Comparison of ENCODE assay signal across 1 cellular context in the genomic region with DNA sequence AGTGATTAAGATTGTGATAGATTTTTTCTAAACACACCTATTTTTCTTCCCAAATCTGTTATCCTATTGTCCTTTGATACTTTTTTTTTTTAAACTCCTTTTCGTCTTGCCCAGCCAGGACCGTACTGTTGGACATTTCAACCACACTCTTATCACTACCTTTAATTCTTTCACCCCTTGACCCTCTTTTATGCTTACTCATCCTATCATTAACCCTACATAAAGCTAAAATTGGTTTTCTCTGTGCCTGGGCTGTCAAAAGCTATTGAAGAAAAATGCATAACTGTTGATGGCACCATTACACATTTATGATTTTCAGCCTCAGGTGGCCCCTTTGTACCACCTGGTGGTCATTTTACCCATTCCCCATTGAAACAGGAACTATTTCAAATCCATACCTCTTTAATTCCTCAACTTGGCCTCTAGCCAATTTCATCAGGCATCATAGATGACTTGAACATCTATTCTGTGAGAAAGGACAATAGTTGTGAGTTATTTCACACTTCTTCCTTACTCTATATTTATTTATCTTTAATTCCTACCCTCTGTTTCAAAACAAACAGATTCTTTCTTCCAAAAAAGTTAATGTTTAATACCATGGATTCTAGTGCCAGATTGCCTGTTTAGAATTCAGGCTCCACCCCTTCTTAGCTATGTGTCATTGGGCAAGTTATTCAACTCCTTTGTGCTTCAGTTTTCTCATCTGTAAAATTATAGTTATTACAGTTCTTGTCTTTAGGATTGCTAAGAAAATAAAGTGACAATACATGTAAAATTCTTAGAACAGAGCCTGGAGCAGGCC.
TF ChIP-seq lines count a peak whose summit lies in the region.

No MANE protein-coding gene starts in this region.

TF ChIP-seq in HCT116, 20 proteins besides CTCF, POLR2A, EP300 and RAD21 (continued from another document):
- TF ChIP-seq, protein P1, sequence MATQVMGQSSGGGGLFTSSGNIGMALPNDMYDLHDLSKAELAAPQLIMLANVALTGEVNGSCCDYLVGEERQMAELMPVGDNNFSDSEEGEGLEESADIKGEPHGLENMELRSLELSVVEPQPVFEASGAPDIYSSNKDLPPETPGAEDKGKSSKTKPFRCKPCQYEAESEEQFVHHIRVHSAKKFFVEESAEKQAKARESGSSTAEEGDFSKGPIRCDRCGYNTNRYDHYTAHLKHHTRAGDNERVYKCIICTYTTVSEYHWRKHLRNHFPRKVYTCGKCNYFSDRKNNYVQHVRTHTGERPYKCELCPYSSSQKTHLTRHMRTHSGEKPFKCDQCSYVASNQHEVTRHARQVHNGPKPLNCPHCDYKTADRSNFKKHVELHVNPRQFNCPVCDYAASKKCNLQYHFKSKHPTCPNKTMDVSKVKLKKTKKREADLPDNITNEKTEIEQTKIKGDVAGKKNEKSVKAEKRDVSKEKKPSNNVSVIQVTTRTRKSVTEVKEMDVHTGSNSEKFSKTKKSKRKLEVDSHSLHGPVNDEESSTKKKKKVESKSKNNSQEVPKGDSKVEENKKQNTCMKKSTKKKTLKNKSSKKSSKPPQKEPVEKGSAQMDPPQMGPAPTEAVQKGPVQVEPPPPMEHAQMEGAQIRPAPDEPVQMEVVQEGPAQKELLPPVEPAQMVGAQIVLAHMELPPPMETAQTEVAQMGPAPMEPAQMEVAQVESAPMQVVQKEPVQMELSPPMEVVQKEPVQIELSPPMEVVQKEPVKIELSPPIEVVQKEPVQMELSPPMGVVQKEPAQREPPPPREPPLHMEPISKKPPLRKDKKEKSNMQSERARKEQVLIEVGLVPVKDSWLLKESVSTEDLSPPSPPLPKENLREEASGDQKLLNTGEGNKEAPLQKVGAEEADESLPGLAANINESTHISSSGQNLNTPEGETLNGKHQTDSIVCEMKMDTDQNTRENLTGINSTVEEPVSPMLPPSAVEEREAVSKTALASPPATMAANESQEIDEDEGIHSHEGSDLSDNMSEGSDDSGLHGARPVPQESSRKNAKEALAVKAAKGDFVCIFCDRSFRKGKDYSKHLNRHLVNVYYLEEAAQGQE (IDR thresholded peaks at IDR 0.05; ENCODE audit: low read depth), result no peak
